23 cellular contexts compared by ENCODE assay signal in genomic region chr3:168991813-168992212, GRCh38.
"Had no signal": no experiment of that assay in that cellular context is flagged by ENCODE, and none has a peak within 500 bp of the region (broad histone marks: within the 10 kb centered on the region; RNA-seq: fewer than 3 reads in every experiment).

No MANE protein-coding gene starts in this region.

- H3K4me1 Mint-ChIP-seq: brain; naive B cell; neural crest cell; stimulated activated memory B cell treated with anti-CD40 and anti-IgM and Interleukin-4, amounts not matched to agents 10 μg/mL and 1 μg/mL and 100 μg/mL, for 72 hours had no signal

- H3K27me3 ChIP-seq: esophagus muscularis mucosa, heart right ventricle, stomach, suprapubic skin, transverse colon had no signal

- H3K27ac Mint-ChIP-seq: activated CD8-positive, alpha-beta T cell treated with anti-CD3 and anti-CD28 coated beads, Interleukin-2, amount 10 ng/mL, durations not matched to agents 7 days and 5 days; activated naive CD4-positive, alpha-beta T cell treated with anti-CD3 and anti-CD28 coated beads, Interleukin-2, amount 50 U/mL, for 72 hours; brain; stimulated activated memory B cell treated with anti-CD40 and anti-IgM and Interleukin-4, amounts not matched to agents 10 μg/mL and 1 μg/mL and 100 μg/mL, for 72 hours had no signal

- H3K9me3 Mint-ChIP-seq: brain; naive B cell; neural crest cell; stimulated activated memory B cell treated with anti-CD40 and anti-IgM and Interleukin-4, amounts not matched to agents 10 μg/mL and 1 μg/mL and 100 μg/mL, for 72 hours had no signal

- DNase-seq: activated CD4-positive, alpha-beta T cell treated with anti-CD3 and anti-CD28 coated beads for 1 hour; activated CD4-positive, alpha-beta T cell treated with anti-CD3 and anti-CD28 coated beads, Interleukin-2, amount 50 U/mL, for 1 hour; activated CD8-positive, alpha-beta T cell treated with anti-CD3 and anti-CD28 coated beads, Interleukin-2, amount 10 ng/mL, durations not matched to agents 7 days and 5 days; aorta; caudate nucleus; effector memory CD4-positive, alpha-beta T cell; heart right ventricle; naive B cell; occipital lobe; small intestine; stimulated activated CD4-positive, alpha-beta T cell treated with anti-CD3 and anti-CD28 coated beads, Interleukin-2, amount 100 ng/mL, for 24 hours; stomach; transverse colon; WERI-Rb-1 had no signal

- H3K4me3 ChIP-seq: esophagus muscularis mucosa, heart right ventricle, lung, stomach, suprapubic skin, transverse colon had no signal

- H3K27ac ChIP-seq: esophagus muscularis mucosa, heart right ventricle, stomach, suprapubic skin, transverse colon, WERI-Rb-1 had no signal

- H3K27me3 Mint-ChIP-seq: brain; naive B cell; stimulated activated memory B cell treated with anti-CD40 and anti-IgM and Interleukin-4, amounts not matched to agents 10 μg/mL and 1 μg/mL and 100 μg/mL, for 72 hours had no signal

- H3K4me3 Mint-ChIP-seq: activated CD8-positive, alpha-beta T cell treated with anti-CD3 and anti-CD28 coated beads, Interleukin-2, amount 10 ng/mL, durations not matched to agents 7 days and 5 days; brain; naive B cell; neural crest cell; stimulated activated memory B cell treated with anti-CD40 and anti-IgM and Interleukin-4, amounts not matched to agents 10 μg/mL and 1 μg/mL and 100 μg/mL, for 72 hours had no signal

- H3K9me3 ChIP-seq: esophagus muscularis mucosa, heart right ventricle, stomach, suprapubic skin, transverse colon had no signal

- H3K36me3 ChIP-seq: esophagus muscularis mucosa, heart right ventricle, stomach, suprapubic skin, transverse colon, WERI-Rb-1 had no signal

- H3K36me3 Mint-ChIP-seq: activated naive CD4-positive, alpha-beta T cell treated with anti-CD3 and anti-CD28 coated beads, Interleukin-2, amount 50 U/mL, for 72 hours; brain; naive B cell; stimulated activated memory B cell treated with anti-CD40 and anti-IgM and Interleukin-4, amounts not matched to agents 10 μg/mL and 1 μg/mL and 100 μg/mL, for 72 hours had no signal

- ATAC-seq: activated CD8-positive, alpha-beta T cell treated with anti-CD3 and anti-CD28 coated beads, Interleukin-2, amount 10 ng/mL, durations not matched to agents 7 days and 5 days; activated naive CD4-positive, alpha-beta T cell treated with anti-CD3 and anti-CD28 coated beads, Interleukin-2, amount 50 U/mL, for 72 hours; heart right ventricle; left lobe of liver; sciatic nerve; stimulated activated memory B cell treated with anti-CD40 and anti-IgM and Interleukin-4, amounts not matched to agents 10 μg/mL and 1 μg/mL and 100 μg/mL, for 72 hours had no signal
